In genomic region chr1:22673486-22674409, GRCh38 we compare ENCODE assay signal across 8 cellular contexts. TPM values are rescaled to one million over a fixed set of nuclear protein-coding genes. Genes with fewer than 3 reads are reported as not detected.
DNase-seq lines count a peak whose midpoint lies in the region.

No MANE protein-coding gene starts in this region.

- 0 out of 2 replicates have a peak, but pooled peaks cover 3% of the 10 kb centered on the region for H3K27me3 ChIP-seq in MG63

- H3K4me3 ChIP-seq in MG63, result no peak overlapping the region

- H3K9me3 ChIP-seq in MG63, result no peaks in the 10 kb centered on the region

- H3K36me3 ChIP-seq in MG63, result no peaks in the 10 kb centered on the region

- DNase-seq in activated naive CD4-positive, alpha-beta T cell treated with Interleukin-2 at 50 U/mL for 16 hours, result peak; percentile 16
- DNase-seq in activated naive CD4-positive, alpha-beta T cell (lab: John Stamatoyannopoulos, UW), result no peak
- DNase-seq in MG63, result peak; percentile 30
- peak; percentile 53 for DNase-seq in SW480 (ENCODE audit: low spot score)
- peak; percentile 52 for DNase-seq in glomerular endothelial cell (ENCODE audit: extremely low read depth, low read depth, low spot score)
- DNase-seq in pulmonary artery endothelial cell (ENCODE audit: low read depth, low spot score), result peak; percentile 45
- DNase-seq in activated gamma-delta T cell treated with Interleukin-2 at 50 U/mL for 16 hours, result no peak
- no peak for DNase-seq in MV-4-11 (lab: John Stamatoyannopoulos, UW)

RNA-seq across cellular contexts. Expression of gene C1QB, which starts 20.7 kb away (rescaled TPM):
- not detected in 2 replicates for total RNA-seq in MG63 (2014; rRNA removed; shearing (Covaris generic); ENCODE audit: low replicate concordance)
- total RNA-seq in glomerular endothelial cell, result not detected in 2 replicates
- not detected in 2 replicates for total RNA-seq in pulmonary artery endothelial cell

RNA-seq across cellular contexts. Expression of gene C1QC, which starts 30.3 kb away (rescaled TPM):
- total RNA-seq in MG63 (2014; rRNA removed; shearing (Covaris generic); ENCODE audit: low replicate concordance), result not detected in 2 replicates
- not detected in 2 replicates for total RNA-seq in glomerular endothelial cell
- not detected in 2 replicates for total RNA-seq in pulmonary artery endothelial cell

RNA-seq across cellular contexts. Expression of gene EPHB2, which starts 36.9 kb away (rescaled TPM):
- 19.6 TPM in 2 replicates for total RNA-seq in MG63 (2014; rRNA removed; shearing (Covaris generic); ENCODE audit: low replicate concordance)
- 71.1 and 77.9 TPM in 2 replicates for total RNA-seq in glomerular endothelial cell
- total RNA-seq in pulmonary artery endothelial cell, result 62.0 and 88.5 TPM in 2 replicates

RNA-seq across cellular contexts. Expression of gene C1QA, which starts 37.3 kb away (rescaled TPM):
- not detected in 2 replicates for total RNA-seq in MG63 (2014; rRNA removed; shearing (Covaris generic); ENCODE audit: low replicate concordance)
- not detected in 2 replicates for total RNA-seq in glomerular endothelial cell
- total RNA-seq in pulmonary artery endothelial cell, result not detected in 2 replicates

Comparison
In these comparisons a context has a peak if more than half of its experiments do, and no peak if none do; other contexts are left out.
1. DNase-seq: peak in activated naive CD4-positive, alpha-beta T cell treated with Interleukin-2 at 50 U/mL for 16 hours (single experiment), MG63 (single experiment), SW480 (single experiment), glomerular endothelial cell (single experiment) and pulmonary artery endothelial cell (single experiment); none in activated naive CD4-positive, alpha-beta T cell (0 of 4), activated gamma-delta T cell treated with Interleukin-2 at 50 U/mL for 16 hours (single experiment) and MV-4-11 (single experiment).